Comparison of ENCODE assay signal across 31 cellular contexts in genomic region chr12:17301544-17301943, GRCh38.
"Had no signal": no experiment of that assay in that cellular context is flagged by ENCODE, and none has a peak within 500 bp of the region (broad histone marks: within the 10 kb centered on the region; RNA-seq: fewer than 3 reads in every experiment).

No MANE protein-coding gene starts in this region.

- FAIRE-seq: endothelial cell of umbilical vein, kidney, pancreas, small intestine had no signal

- H3K4me3 ChIP-seq: gastroesophageal sphincter, hepatocyte, pancreas, psoas muscle, sigmoid colon, thoracic aorta had no signal

- H3K4me3 Mint-ChIP-seq: activated B cell treated with CpG ODN at 0.5 μM for 24 hours; activated CD8-positive, alpha-beta memory T cell treated with anti-CD3 and anti-CD28 coated beads, Interleukin-2, amount 10 ng/mL, durations not matched to agents 7 days and 5 days; activated CD8-positive, alpha-beta T cell treated with anti-CD3 and anti-CD28 coated beads, Interleukin-2, amount 10 ng/mL, durations not matched to agents 7 days and 5 days; activated naive CD4-positive, alpha-beta T cell treated with anti-CD3 and anti-CD28 coated beads, Interleukin-2, amount 50 U/mL, for 24 hours; activated naive CD8-positive, alpha-beta T cell treated with anti-CD3 and anti-CD28 coated beads, Interleukin-2, amount 50 U/mL, for 24 hours; effector memory CD8-positive, alpha-beta T cell; immature natural killer cell; mesothelial cell of epicardium; nephron progenitor cell; stimulated activated effector memory CD8-positive, alpha-beta T cell treated with anti-CD3 and anti-CD28 coated beads, Interleukin-12 subunit alpha, Interleukin-12 subunit beta, amount 100 ng/mL, for 72 hours; stimulated activated naive CD8-positive, alpha-beta T cell treated with anti-CD3 and anti-CD28 coated beads, Interleukin-15, Interleukin-2, amounts not matched to agents 100 ng/mL and 50 ng/mL, for 24 hours; type B pancreatic cell had no signal

- H3K27me3 Mint-ChIP-seq: activated B cell treated with CpG ODN at 0.5 μM for 24 hours; activated CD8-positive, alpha-beta memory T cell treated with anti-CD3 and anti-CD28 coated beads, Interleukin-2, amount 10 ng/mL, durations not matched to agents 7 days and 5 days; activated naive CD4-positive, alpha-beta T cell treated with anti-CD3 and anti-CD28 coated beads, Interleukin-2, amount 50 U/mL, for 24 hours; activated naive CD8-positive, alpha-beta T cell treated with anti-CD3 and anti-CD28 coated beads, Interleukin-2, amount 50 U/mL, for 24 hours; effector memory CD8-positive, alpha-beta T cell; naive B cell; stimulated activated naive CD8-positive, alpha-beta T cell treated with anti-CD3 and anti-CD28 coated beads, Interleukin-15, Interleukin-2, amounts not matched to agents 100 ng/mL and 50 ng/mL, for 24 hours; type B pancreatic cell had no signal

- DNase-seq: activated B cell treated with CpG ODN at 0.5 μM for 24 hours; activated CD4-positive, alpha-beta T cell treated with anti-CD3 and anti-CD28 coated beads, Interleukin-2, amount 50 U/mL, for 1 hour; activated CD8-positive, alpha-beta memory T cell treated with anti-CD3 and anti-CD28 coated beads, Interleukin-2, amount 10 ng/mL, durations not matched to agents 7 days and 5 days; activated CD8-positive, alpha-beta T cell treated with anti-CD3 and anti-CD28 coated beads, Interleukin-2, amount 10 ng/mL, durations not matched to agents 7 days and 5 days; activated naive CD8-positive, alpha-beta T cell treated with anti-CD3 and anti-CD28 coated beads, Interleukin-2, amount 50 U/mL, for 24 hours; activated T-cell treated with anti-CD3 and anti-CD28 coated beads, Interleukin-2, amount 50 U/mL, for 48 hours; amygdala; caudate nucleus; cortex of kidney; effector memory CD8-positive, alpha-beta T cell; immature natural killer cell; kidney; left colon; mammary epithelial cell; naive B cell; nephron progenitor cell; pancreas; psoas muscle; sigmoid colon; small intestine; stimulated activated CD4-positive, alpha-beta T cell treated with anti-CD3 and anti-CD28 coated beads, Interleukin-4, amount 100 ng/mL, for 24 hours had no signal

- H3K9me3 ChIP-seq: pancreas, psoas muscle, thoracic aorta had no signal

- H3K27ac ChIP-seq: gastroesophageal sphincter, hepatocyte, pancreas, psoas muscle, sigmoid colon, thoracic aorta had no signal

- H3K36me3 Mint-ChIP-seq: activated CD8-positive, alpha-beta memory T cell treated with anti-CD3 and anti-CD28 coated beads, Interleukin-2, amount 10 ng/mL, durations not matched to agents 7 days and 5 days; activated naive CD4-positive, alpha-beta T cell treated with anti-CD3 and anti-CD28 coated beads, Interleukin-2, amount 50 U/mL, for 24 hours; immature natural killer cell; mesothelial cell of epicardium; stimulated activated effector memory CD8-positive, alpha-beta T cell treated with anti-CD3 and anti-CD28 coated beads, Interleukin-12 subunit alpha, Interleukin-12 subunit beta, amount 100 ng/mL, for 72 hours had no signal

- H3K36me3 ChIP-seq: gastroesophageal sphincter, pancreas, sigmoid colon, thoracic aorta had no signal

- H3K4me1 ChIP-seq: gastroesophageal sphincter, pancreas, psoas muscle, sigmoid colon had no signal

- H2AFZ ChIP-seq: hepatocyte had no signal

- H3K4me2 ChIP-seq: hepatocyte had no signal

- H3K27ac Mint-ChIP-seq: activated B cell treated with CpG ODN at 0.5 μM for 24 hours; activated CD8-positive, alpha-beta memory T cell treated with anti-CD3 and anti-CD28 coated beads, Interleukin-2, amount 10 ng/mL, durations not matched to agents 7 days and 5 days; activated CD8-positive, alpha-beta T cell treated with anti-CD3 and anti-CD28 coated beads, Interleukin-2, amount 10 ng/mL, durations not matched to agents 7 days and 5 days; activated naive CD4-positive, alpha-beta T cell treated with anti-CD3 and anti-CD28 coated beads, Interleukin-2, amount 50 U/mL, for 24 hours; activated naive CD8-positive, alpha-beta T cell treated with anti-CD3 and anti-CD28 coated beads, Interleukin-2, amount 50 U/mL, for 24 hours; activated T-helper 2 cell treated with anti-CD3 and anti-CD28 coated beads, Interferon-gamma antibody, Interleukin-2, Interleukin-4, amounts not matched to agents 10 μg/mL and 5 μg/mL and 100 μg/mL, durations not matched to agents 14 hours and 24 hours and 36 hours; effector memory CD8-positive, alpha-beta T cell; immature natural killer cell; mesothelial cell of epicardium; naive B cell; nephron progenitor cell; stimulated activated effector memory CD8-positive, alpha-beta T cell treated with anti-CD3 and anti-CD28 coated beads, Interleukin-12 subunit alpha, Interleukin-12 subunit beta, amount 100 ng/mL, for 72 hours; stimulated activated naive CD8-positive, alpha-beta T cell treated with anti-CD3 and anti-CD28 coated beads, Interleukin-15, Interleukin-2, amounts not matched to agents 100 ng/mL and 50 ng/mL, for 24 hours; type B pancreatic cell had no signal

- H3K27me3 ChIP-seq: gastroesophageal sphincter, hepatocyte, pancreas, sigmoid colon had no signal

- H3K79me2 ChIP-seq: hepatocyte had no signal

- H3K4me1 Mint-ChIP-seq: activated B cell treated with CpG ODN at 0.5 μM for 24 hours; activated CD8-positive, alpha-beta memory T cell treated with anti-CD3 and anti-CD28 coated beads, Interleukin-2, amount 10 ng/mL, durations not matched to agents 7 days and 5 days; activated naive CD4-positive, alpha-beta T cell treated with anti-CD3 and anti-CD28 coated beads, Interleukin-2, amount 50 U/mL, for 24 hours; activated naive CD8-positive, alpha-beta T cell treated with anti-CD3 and anti-CD28 coated beads, Interleukin-2, amount 50 U/mL, for 24 hours; immature natural killer cell; mesothelial cell of epicardium; naive B cell; nephron progenitor cell; stimulated activated effector memory CD8-positive, alpha-beta T cell treated with anti-CD3 and anti-CD28 coated beads, Interleukin-12 subunit alpha, Interleukin-12 subunit beta, amount 100 ng/mL, for 72 hours had no signal
